Comparison of ENCODE assay signal across 7 cellular contexts in genomic region chr6:21885532-21886089, GRCh38.
A peak's percentile ranks its signal among the peaks of the same experiment; 100 is the strongest.
DNase-seq lines count a peak whose midpoint lies in the region; ATAC-seq and TF ChIP-seq lines count a peak whose summit lies in the region.

No MANE protein-coding gene starts in this region.

- CTCF ChIA-PET in activated naive CD4-positive, alpha-beta T cell treated with anti-CD3 and anti-CD28 coated beads for 36 hours (lab: Charles Lee), result no interaction called here
- CTCF ChIA-PET in GM10248 (lab: Yijun Ruan, JAX), result interaction anchor here (0.9 to 1.0 kb wide), 2 partner anchors 16 to 25 kb away, joined by 3 read pairs; no protein-coding TSS in a partner anchor

- POLR2A ChIA-PET in GM10248 (lab: Yijun Ruan, JAX), result no interaction called here

- H3K27ac ChIP-seq in ectodermal cell (ENCODE audit: insufficient read depth, low read depth, low read length, poor library complexity, severe bottlenecking) (peak overlapping the region; percentile 8), mesodermal cell (ENCODE audit: low read depth, low read length, severe bottlenecking) (peak overlapping the region; percentile 94), aorta (ENCODE audit: low read depth in 1 of 2, low read length in 2 of 2) (peak overlapping the region; percentile 84 to 97)

- DNase-seq in NCI-H2171 treated with DMSO at 0.1 percent for 48 hours (lab: John Stamatoyannopoulos, UW) (peak; percentile 67), aorta (peak; percentile 82 to 84), T-helper 17 cell (no peak), GM10248 (ENCODE audit: extremely low spot score) (no peak)
- no peak for DNase-seq in activated naive CD4-positive, alpha-beta T cell treated with anti-CD3 and anti-CD28 coated beads for 36 hours

- H3K9me3 ChIP-seq in ectodermal cell (ENCODE audit: control insufficient read depth, low read length), result no peaks in the 10 kb centered on the region
- H3K9me3 ChIP-seq in mesodermal cell (ENCODE audit: control insufficient read depth, low read length), result no peaks in the 10 kb centered on the region
- H3K9me3 ChIP-seq in aorta (ENCODE audit: control insufficient read depth, low read length), result no peaks in the 10 kb centered on the region
- no peaks in the 10 kb centered on the region for H3K9me3 ChIP-seq in T-helper 17 cell (ENCODE audit: control insufficient read depth, low read length, poor library complexity, severe bottlenecking)

- H3K4me1 Mint-ChIP-seq in activated naive CD4-positive, alpha-beta T cell treated with anti-CD3 and anti-CD28 coated beads for 36 hours (ENCODE audit: low read depth), result peaks cover 8% of the 10 kb centered on the region
- no peaks in the 10 kb centered on the region for H3K4me1 Mint-ChIP-seq in T-helper 17 cell

- H3K36me3 ChIP-seq in ectodermal cell (ENCODE audit: control insufficient read depth, insufficient read depth, low read length) (no peaks in the 10 kb centered on the region), mesodermal cell (ENCODE audit: control insufficient read depth, insufficient read depth, low read length) (no peaks in the 10 kb centered on the region), aorta (ENCODE audit: control insufficient read depth in 1 of 2, insufficient read depth in 2 of 2, low read length in 1 of 2) (no peaks in the 10 kb centered on the region)

- H3K4me3 ChIP-seq in ectodermal cell (ENCODE audit: insufficient read depth, low read depth, low read length) (no peak overlapping the region), mesodermal cell (ENCODE audit: extremely low read depth, insufficient read depth, low read length, poor library complexity, severe bottlenecking) (no peak overlapping the region), aorta (ENCODE audit: low read length in 2 of 2) (no peak overlapping the region)

- no peaks in the 10 kb centered on the region for H3K27me3 Mint-ChIP-seq in activated naive CD4-positive, alpha-beta T cell treated with anti-CD3 and anti-CD28 coated beads for 36 hours (ENCODE audit: low read depth)
- H3K27me3 Mint-ChIP-seq in T-helper 17 cell, result no peaks in the 10 kb centered on the region

- intact Hi-C loops in aorta (cut with DNase I), result loop anchor here (1.0 to 10.0 kb wide), 2 partner anchors 289 to 291 kb away; partner anchors contain the start of gene SOX4 (in 1 of the 2)
- intact Hi-C loops in activated naive CD4-positive, alpha-beta T cell treated with anti-CD3 and anti-CD28 coated beads for 36 hours (cut with micrococcal nuclease), result no loop called here

- no peak for TF ChIP-seq CTCF in GM10248 (IDR thresholded peaks at IDR 0.05; ENCODE audit: control extremely low read depth, extremely low read depth, low read depth, missing control alignments)

- H3K4me1 ChIP-seq in ectodermal cell (ENCODE audit: control insufficient read depth, insufficient read depth, low read length) (peaks cover 21% of the 10 kb centered on the region), mesodermal cell (ENCODE audit: control insufficient read depth, insufficient read depth, low read length, poor library complexity, severe bottlenecking) (peaks cover 15% of the 10 kb centered on the region), aorta (ENCODE audit: control insufficient read depth in 1 of 2, insufficient read depth in 2 of 2, low read length in 2 of 2) (peaks cover 8 to 18% of the 10 kb centered on the region in 2 donors)

- WGBS in ectodermal cell, 2 experiments, result 79 to 88% methylated on average over 7 of the region's 7 CpGs
- WGBS in mesodermal cell (ENCODE audit: insufficient coverage in 2 of 2), 2 experiments, result 60 to 70% methylated on average over 4 to 7 of the region's 7 CpGs
- WGBS in aorta, 2 donors, result 3 to 7% methylated on average over 7 of the region's 7 CpGs

- H3K36me3 Mint-ChIP-seq in activated naive CD4-positive, alpha-beta T cell treated with anti-CD3 and anti-CD28 coated beads for 36 hours (ENCODE audit: low read depth), result no peaks in the 10 kb centered on the region
- no peaks in the 10 kb centered on the region for H3K36me3 Mint-ChIP-seq in T-helper 17 cell (ENCODE audit: low read depth)

- H3K27ac Mint-ChIP-seq in activated naive CD4-positive, alpha-beta T cell treated with anti-CD3 and anti-CD28 coated beads for 36 hours, result no peak overlapping the region
- H3K27ac Mint-ChIP-seq in T-helper 17 cell, result no peak overlapping the region

- no peak overlapping the region for H3K4me3 Mint-ChIP-seq in activated naive CD4-positive, alpha-beta T cell treated with anti-CD3 and anti-CD28 coated beads for 36 hours
- no peak overlapping the region for H3K4me3 Mint-ChIP-seq in T-helper 17 cell

- H3K9me3 Mint-ChIP-seq in activated naive CD4-positive, alpha-beta T cell treated with anti-CD3 and anti-CD28 coated beads for 36 hours, result peaks cover 7% of the 10 kb centered on the region

- peak; percentile 90 for ATAC-seq in aorta (ENCODE audit: low FRiP score)
- no peak for ATAC-seq in T-helper 17 cell

- H3K27me3 ChIP-seq in ectodermal cell (ENCODE audit: control insufficient read depth, insufficient read depth, low read length, poor library complexity, severe bottlenecking), result no peaks in the 10 kb centered on the region
- no peaks in the 10 kb centered on the region for H3K27me3 ChIP-seq in aorta (ENCODE audit: control insufficient read depth in 1 of 2, insufficient read depth in 2 of 2, low read length in 1 of 2)

Comparison
In these comparisons a context has a peak if more than half of its experiments do, and no peak if none do; other contexts are left out.
1. DNase-seq: peak in NCI-H2171 treated with DMSO at 0.1 percent for 48 hours (single experiment) and aorta (2 of 2); none in activated naive CD4-positive, alpha-beta T cell treated with anti-CD3 and anti-CD28 coated beads for 36 hours (single experiment), T-helper 17 cell (0 of 3) and GM10248 (single experiment).
2. H3K27ac ChIP-seq: peak in every context shown above with its lines; median percentile 94 in mesodermal cell; 90 in aorta; 8 in ectodermal cell.